In the genomic region with DNA sequence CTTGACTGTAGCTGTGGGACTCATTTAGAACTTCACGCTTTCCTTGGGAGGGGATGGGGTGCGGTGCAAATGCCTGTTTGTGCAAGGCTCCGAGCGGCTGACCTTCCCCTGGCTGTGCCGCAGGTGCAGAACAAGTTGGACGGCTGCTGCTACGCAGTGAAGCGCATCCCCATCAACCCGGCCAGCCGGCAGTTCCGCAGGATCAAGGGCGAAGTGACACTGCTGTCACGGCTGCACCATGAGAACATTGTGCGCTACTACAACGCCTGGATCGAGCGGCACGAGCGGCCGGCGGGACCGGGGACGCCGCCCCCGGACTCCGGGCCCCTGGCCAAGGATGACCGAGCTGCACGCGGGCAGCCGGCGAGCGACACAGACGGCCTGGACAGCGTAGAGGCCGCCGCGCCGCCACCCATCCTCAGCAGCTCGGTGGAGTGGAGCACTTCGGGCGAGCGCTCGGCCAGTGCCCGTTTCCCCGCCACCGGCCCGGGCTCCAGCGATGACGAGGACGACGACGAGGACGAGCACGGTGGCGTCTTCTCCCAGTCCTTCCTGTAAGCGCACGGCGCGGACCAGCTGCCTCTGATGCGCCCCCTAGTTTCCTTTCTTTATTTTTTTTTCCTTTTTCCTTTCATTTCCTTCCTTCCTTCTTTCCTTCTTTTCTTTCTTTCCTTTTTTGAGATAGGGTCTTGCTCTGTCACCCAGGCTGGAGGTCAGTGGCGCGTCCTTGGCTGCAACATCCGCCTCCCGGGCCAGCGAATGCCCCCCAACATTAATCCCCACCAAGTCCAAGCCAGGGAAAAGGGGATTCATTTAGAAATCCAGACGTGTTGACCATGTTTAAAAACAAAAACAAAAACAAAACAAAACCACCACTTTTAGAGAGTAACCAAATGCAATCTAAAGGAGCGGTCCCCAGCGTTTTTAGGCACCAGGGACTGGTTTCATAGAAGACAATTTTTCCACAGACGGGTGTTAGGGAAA, we compare ENCODE assay signal across 9 cellular contexts. TPM values are rescaled to one million over a fixed set of nuclear protein-coding genes. Genes with fewer than 3 reads are reported as not detected.
DNase-seq lines count a peak whose midpoint lies in the region; ATAC-seq, FAIRE-seq and TF ChIP-seq lines count a peak whose summit lies in the region.
"Had no signal": no experiment of that assay in that cellular context is flagged by ENCODE, and none has a peak within 500 bp of the region (broad histone marks: within the 10 kb centered on the region; RNA-seq: fewer than 3 reads in every experiment).

No MANE protein-coding gene starts in this region.

- no TSS peak for BruUV-seq in K562 (replicated peaks; lab: Mats Ljungman, UMichigan)

- H3K4me1 ChIP-seq in K562 (replicated peaks in 1 of 2; ENCODE audit: control insufficient read depth in 2 of 2, insufficient read depth in 2 of 2, low read length in 2 of 2): no peaks in the 10 kb centered on the region; a peak in 1 of 5 replicates

- no peak overlapping the region for H3K4me3 ChIP-seq in K562
- no peak overlapping the region for H3K4me3 ChIP-seq in MG63

- no peak overlapping the region for H2AFZ ChIP-seq in K562 (ENCODE audit: low read depth, low read length)

- H3K27me3 ChIP-seq in K562 (ENCODE audit: control insufficient read depth in 2 of 2, insufficient read depth in 2 of 2, low read length in 2 of 2) (no peaks in the 10 kb centered on the region), MG63 (no peaks in the 10 kb centered on the region)

- no peak for TF ChIP-seq CTCF in D721Med (IDR thresholded peaks at IDR 0.05; ENCODE audit: insufficient read depth, missing control alignments)
- no peak for TF ChIP-seq CTCF in K562 (IDR thresholded peaks at IDR 0.05 in 2 of 3, conservative IDR thresholded peaks at IDR 0.05 in 1 of 3; ENCODE audit: insufficient read depth in 2 of 3, low read depth in 1 of 3, low read length in 3 of 3)

- H3K79me2 ChIP-seq in K562 (ENCODE audit: control insufficient read depth, insufficient read depth, low read length): no peaks in the 10 kb centered on the region

- no peaks in the 10 kb centered on the region for H3K9me3 ChIP-seq in K562 (replicated peaks; ENCODE audit: control insufficient read depth, insufficient read depth, low read depth, low read length)
- no peaks in the 10 kb centered on the region for H3K9me3 ChIP-seq in MG63

- DNase-seq in D721Med (ENCODE audit: insufficient read length, low spot score): peak; percentile 40
- DNase-seq in NCI-H2171 (lab: John Stamatoyannopoulos, UW): peak; percentile 80
- DNase-seq in K562 (ENCODE audit: extremely low read depth in 1 of 4, low spot score in 3 of 4): no peak
- DNase-seq in hippocampal formation (lab: John Stamatoyannopoulos, UW): peak; percentile 40 to 74
- DNase-seq in putamen (ENCODE audit: low spot score): peak; percentile 80
- DNase-seq in OCI-M2 (lab: John Stamatoyannopoulos, UW; ENCODE audit: unreplicated experiment): no peak
- no peak for DNase-seq in MG63
- DNase-seq: natural killer cell had no signal

- no peak for TF ChIP-seq POLR2A in K562 (conservative IDR thresholded peaks at IDR 0.05)

- CTCF ChIA-PET in K562 (lab: Yijun Ruan, JAX; ENCODE audit: low intra/inter-chr PET ratio): no interaction called here

- no peak overlapping the region for H3K4me2 ChIP-seq in K562 (ENCODE audit: insufficient read depth, low read length)

- H4K20me1 ChIP-seq in K562 (replicated peaks; ENCODE audit: control insufficient read depth, insufficient read depth, low read length): no peaks in the 10 kb centered on the region; the same call in 1 of the 2 replicates

- no peak for TF ChIP-seq RAD21 in K562 (CRISPR knock-in tag; conservative IDR thresholded peaks at IDR 0.05 in 1 of 2, IDR thresholded peaks at IDR 0.05 in 1 of 2)

- 95% methylated on average over 31 of the region's 69 CpGs for WGBS in K562 (ENCODE audit: insufficient coverage, low coverage, missing lambda C conversion rate)

- no peak for TF ChIP-seq EP300 in K562 (IDR thresholded peaks at IDR 0.05; ENCODE audit: low read length)

- no peak overlapping the region for H3K27ac ChIP-seq in K562 (ENCODE audit: extremely low read depth, low read depth, low read length)

- H3K9ac ChIP-seq in K562 (ENCODE audit: insufficient read depth in 1 of 2, low read depth in 2 of 2, low read length in 2 of 2): no peak overlapping the region

- in situ Hi-C loops in K562 (cut with MboI): no loop called here

- ATAC-seq in K562: no peak
- no peak for ATAC-seq in HG03520 (IDR thresholded peaks at IDR 0.05; ENCODE audit: unreplicated experiment)

- POLR2A ChIA-PET in K562 (lab: Yijun Ruan, JAX): no interaction called here

- H3K9me1 ChIP-seq in K562 (ENCODE audit: control insufficient read depth, insufficient read depth, low read length): no peaks in the 10 kb centered on the region

- H3K36me3 ChIP-seq in K562 (ENCODE audit: control insufficient read depth, insufficient read depth, low read length) (peaks cover 55% of the 10 kb centered on the region; the same call in 2 of the 3 replicates), MG63 (peaks cover 34% of the 10 kb centered on the region)

- intact Hi-C loops in K562 (cut with micrococcal nuclease): no loop called here

- FAIRE-seq in D721Med (lab: Jason Lieb, UNC) (no peak), K562 (lab: Jason Lieb, UNC) (no peak)

TF ChIP-seq in K562, 482 proteins besides CTCF, POLR2A, EP300 and RAD21 (continues in another document):
- TF ChIP-seq, protein P1, sequence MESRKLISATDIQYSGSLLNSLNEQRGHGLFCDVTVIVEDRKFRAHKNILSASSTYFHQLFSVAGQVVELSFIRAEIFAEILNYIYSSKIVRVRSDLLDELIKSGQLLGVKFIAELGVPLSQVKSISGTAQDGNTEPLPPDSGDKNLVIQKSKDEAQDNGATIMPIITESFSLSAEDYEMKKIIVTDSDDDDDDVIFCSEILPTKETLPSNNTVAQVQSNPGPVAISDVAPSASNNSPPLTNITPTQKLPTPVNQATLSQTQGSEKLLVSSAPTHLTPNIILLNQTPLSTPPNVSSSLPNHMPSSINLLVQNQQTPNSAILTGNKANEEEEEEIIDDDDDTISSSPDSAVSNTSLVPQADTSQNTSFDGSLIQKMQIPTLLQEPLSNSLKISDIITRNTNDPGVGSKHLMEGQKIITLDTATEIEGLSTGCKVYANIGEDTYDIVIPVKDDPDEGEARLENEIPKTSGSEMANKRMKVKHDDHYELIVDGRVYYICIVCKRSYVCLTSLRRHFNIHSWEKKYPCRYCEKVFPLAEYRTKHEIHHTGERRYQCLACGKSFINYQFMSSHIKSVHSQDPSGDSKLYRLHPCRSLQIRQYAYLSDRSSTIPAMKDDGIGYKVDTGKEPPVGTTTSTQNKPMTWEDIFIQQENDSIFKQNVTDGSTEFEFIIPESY (CRISPR knock-in tag; IDR thresholded peaks at IDR 0.05): peak; percentile 42; the same call in 1 of the 2 replicates
- TF ChIP-seq, protein P2, sequence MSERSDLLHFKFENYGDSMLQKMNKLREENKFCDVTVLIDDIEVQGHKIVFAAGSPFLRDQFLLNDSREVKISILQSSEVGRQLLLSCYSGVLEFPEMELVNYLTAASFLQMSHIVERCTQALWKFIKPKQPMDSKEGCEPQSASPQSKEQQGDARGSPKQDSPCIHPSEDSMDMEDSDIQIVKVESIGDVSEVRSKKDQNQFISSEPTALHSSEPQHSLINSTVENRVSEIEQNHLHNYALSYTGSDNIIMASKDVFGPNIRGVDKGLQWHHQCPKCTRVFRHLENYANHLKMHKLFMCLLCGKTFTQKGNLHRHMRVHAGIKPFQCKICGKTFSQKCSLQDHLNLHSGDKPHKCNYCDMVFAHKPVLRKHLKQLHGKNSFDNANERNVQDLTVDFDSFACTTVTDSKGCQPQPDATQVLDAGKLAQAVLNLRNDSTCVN (CRISPR knock-in tag; IDR thresholded peaks at IDR 0.05): no peak

RNA-seq across cellular contexts. Expression of a gene that starts 42.7 kb away (rescaled TPM):
- 36.6 and 64.0 TPM in 2 replicates for total RNA-seq in K562 (2011; cell fraction: chromatin; rRNA removed; ENCODE audit: low replicate concordance)
- total RNA-seq in K562 (2011; cell fraction: nucleolus; rRNA removed): 19.7 and 27.4 TPM in 2 replicates
- total RNA-seq in K562 (2011; cell fraction: nucleoplasm; rRNA removed): 32.8 and 57.2 TPM in 2 replicates
- 24.7 and 32.2 TPM in 2 replicates for total RNA-seq in K562 (2014; rRNA removed)
- total RNA-seq in K562 (2014; rRNA removed; fragmentation: Illumina TruSeq; extraction: Trizol): 32.9 and 34.8 TPM in 2 replicates
- 34.8 and 35.2 TPM in 2 replicates for total RNA-seq in K562 (2015; rRNA removed; fragmentation: Illumina TruSeq; extraction: Trizol)
- 28.2 and 28.7 TPM in 2 replicates for total RNA-seq in K562 (2021)
- 35.9 and 36.1 TPM in 2 replicates for polyA plus RNA-seq in K562 (2011; rRNA removed)
- 24.3 and 31.5 TPM in 2 replicates for polyA plus RNA-seq in K562 (2011; cell fraction: cytosol; rRNA removed)
- 13.4 and 15.1 TPM in 2 replicates for polyA plus RNA-seq in K562 (2011; cell fraction: nucleus; rRNA removed)
- 21.9 and 32.3 TPM in 2 replicates for polyA plus RNA-seq in K562 (2012)
- polyA plus RNA-seq in K562 (2014; fragmentation: Illumina TruSeq; extraction: Trizol): 30.5 and 37.3 TPM in 2 replicates
- 10 to 100 TPM; 15.9 to 23.1 TPM for polyA plus RNA-seq in K562 (2014; fragmentation: Nextera tagmentation; extraction: Ambion mirVana)
- polyA plus RNA-seq in K562 (2014; rRNA removed): 28.5 and 29.9 TPM in 2 replicates
- 56.9 and 64.1 TPM in 2 replicates for polyA minus RNA-seq in K562 (2011; rRNA and poly(A)+ RNA removed)
- 21.5 and 25.9 TPM in 2 replicates for polyA minus RNA-seq in K562 (2011; cell fraction: cytosol; rRNA and poly(A)+ RNA removed)
- polyA minus RNA-seq in K562 (2011; cell fraction: nucleus; rRNA and poly(A)+ RNA removed): 20.3 and 41.9 TPM in 2 replicates
- total RNA-seq in MG63 (2014; rRNA removed; shearing (Covaris generic); ENCODE audit: low replicate concordance): 61.7 and 69.2 TPM in 2 replicates

RNA-seq across cellular contexts. Expression of a gene that starts 56.5 kb away (rescaled TPM):
- total RNA-seq in K562 (2011; cell fraction: chromatin; rRNA removed; ENCODE audit: low replicate concordance): 0.44 and 0.67 TPM in 2 replicates
- total RNA-seq in K562 (2011; cell fraction: nucleolus; rRNA removed): 0.66 and 1.0 TPM in 2 replicates
- total RNA-seq in K562 (2011; cell fraction: nucleoplasm; rRNA removed): 0.61 and 0.66 TPM in 2 replicates
- total RNA-seq in K562 (2014; rRNA removed) (1.1 and 1.8 TPM in 2 replicates), K562 (2014; rRNA removed; fragmentation: Illumina TruSeq; extraction: Trizol) (0.76 and 0.86 TPM in 2 replicates), K562 (2015; rRNA removed; fragmentation: Illumina TruSeq; extraction: Trizol) (0.98 and 1.0 TPM in 2 replicates), K562 (2021) (1.0 and 1.2 TPM in 2 replicates)
- polyA plus RNA-seq in K562 (2011; rRNA removed) (0.03 and 0.24 TPM in 2 replicates), K562 (2014; fragmentation: Illumina TruSeq; extraction: Trizol) (0.73 and 0.74 TPM in 2 replicates), K562 (2014; fragmentation: Nextera tagmentation; extraction: Ambion mirVana) (under 1 TPM; 0.24 to 0.34 TPM), K562 (2014; rRNA removed) (0.81 and 0.94 TPM in 2 replicates)
- polyA plus RNA-seq in K562 (2011; cell fraction: cytosol; rRNA removed): 0.07 and 0.40 TPM in 2 replicates
- polyA plus RNA-seq in K562 (2011; cell fraction: nucleus; rRNA removed): 0.06 and 0.59 TPM in 2 replicates
- 0.82 and 2.1 TPM in 2 replicates for polyA plus RNA-seq in K562 (2012)
- 0.18 and 0.36 TPM in 2 replicates for polyA minus RNA-seq in K562 (2011; rRNA and poly(A)+ RNA removed)
- not detected in 2 replicates for polyA minus RNA-seq in K562 (2011; cell fraction: cytosol; rRNA and poly(A)+ RNA removed)
- polyA minus RNA-seq in K562 (2011; cell fraction: nucleus; rRNA and poly(A)+ RNA removed): 0.33 TPM in 1 of 2 replicates, not detected in the other
- total RNA-seq in MG63 (2014; rRNA removed; shearing (Covaris generic); ENCODE audit: low replicate concordance): 58.3 and 59.6 TPM in 2 replicates

Comparison
In these comparisons a context has a peak if more than half of its experiments do, and no peak if none do; other contexts are left out.
1. DNase-seq: peak in D721Med (single experiment), NCI-H2171 (single experiment), hippocampal formation (2 of 2) and putamen (single experiment); none in K562 (0 of 4), OCI-M2 (single experiment) and MG63 (single experiment).
2. RNA of a gene that starts 56.5 kb away (total RNA-seq): 58.3 to 59.6 TPM in MG63; 0.44 to 1.8 TPM in K562; every median in the first group is over 10 times any median in the second.